ENCODE assay signal across 21 cellular contexts in genomic region chr6:116579143-116579542, GRCh38. TPM values are rescaled to one million over a fixed set of nuclear protein-coding genes. Genes with fewer than 3 reads are reported as not detected.
DNase-seq lines count a peak whose midpoint lies in the region; ATAC-seq, FAIRE-seq and TF ChIP-seq lines count a peak whose summit lies in the region.
"Had no signal": no experiment of that assay in that cellular context is flagged by ENCODE, and none has a peak within 500 bp of the region (broad histone marks: within the 10 kb centered on the region; RNA-seq: fewer than 3 reads in every experiment).

No MANE protein-coding gene starts in this region.

- H3K9me3 Mint-ChIP-seq in stimulated activated naive CD8-positive, alpha-beta T cell treated with anti-CD3 and anti-CD28 coated beads, Interleukin-15, Interleukin-2, amounts not matched to agents 100 ng/mL and 50 ng/mL, for 24 hours: no peaks in the 10 kb centered on the region
- no peaks in the 10 kb centered on the region for H3K9me3 Mint-ChIP-seq in stimulated activated naive CD8-positive, alpha-beta T cell treated with anti-CD3 and anti-CD28 coated beads, Interleukin-15, amount 100 ng/mL, for 72 hours
- peaks cover 4% of the 10 kb centered on the region for H3K9me3 Mint-ChIP-seq in mesothelial cell of epicardium
- H3K9me3 Mint-ChIP-seq: IgD-negative memory B cell had no signal

- no peak overlapping the region for H3K4me3 ChIP-seq in fibroblast of pulmonary artery (replicated peaks; ENCODE audit: low read depth, low read length)
- H3K4me3 ChIP-seq: A549; BLaER1 treated with 17β-estradiol and CSF1 and Interleukin-3, amounts not matched to agents 10 nM and 100 nM; SJSA1 had no signal

- TF ChIP-seq POLR2A in H54 (IDR thresholded peaks at IDR 0.05; ENCODE audit: low read depth, low read length): no peak

- peaks cover 63% of the 10 kb centered on the region for H3K36me3 Mint-ChIP-seq in stimulated activated naive CD8-positive, alpha-beta T cell treated with anti-CD3 and anti-CD28 coated beads, Interleukin-15, Interleukin-2, amounts not matched to agents 100 ng/mL and 50 ng/mL, for 24 hours (ENCODE audit: low read depth)
- H3K36me3 Mint-ChIP-seq in mesothelial cell of epicardium: peaks cover 18% of the 10 kb centered on the region

- DNase-seq in stimulated activated naive CD8-positive, alpha-beta T cell treated with anti-CD3 and anti-CD28 coated beads, Interleukin-15, amount 100 ng/mL, for 72 hours: no peak
- peak; percentile 28 for DNase-seq in fibroblast of pulmonary artery (ENCODE audit: low read depth)
- DNase-seq in mesothelial cell of epicardium (ENCODE audit: low spot score in 2 of 2, unreplicated experiment in 2 of 2): no peak
- DNase-seq in NCI-H748 treated with DMSO at 0.1 percent for 48 hours (lab: John Stamatoyannopoulos, UW): no peak
- DNase-seq in NCI-H146 treated with DMSO at 0.1 percent for 48 hours (lab: John Stamatoyannopoulos, UW; ENCODE audit: unreplicated experiment): no peak
- DNase-seq in NCI-H2227 treated with DMSO at 0.1 percent for 48 hours (lab: John Stamatoyannopoulos, UW): no peak
- no peak for DNase-seq in H54 (ENCODE audit: insufficient read length, low spot score)
- DNase-seq: GF-D8, NCI-H1417, NCI-H1930, NCI-H2171, NCI-H446 treated with DMSO at 0.1 percent for 48 hours, NCI-H82, PC-3 had no signal

- H3K27ac Mint-ChIP-seq in stimulated activated naive CD8-positive, alpha-beta T cell treated with anti-CD3 and anti-CD28 coated beads, Interleukin-15, Interleukin-2, amounts not matched to agents 100 ng/mL and 50 ng/mL, for 24 hours: peak overlapping the region; percentile 41
- H3K27ac Mint-ChIP-seq in stimulated activated naive CD8-positive, alpha-beta T cell treated with anti-CD3 and anti-CD28 coated beads, Interleukin-15, amount 100 ng/mL, for 72 hours: no peak overlapping the region
- peak overlapping the region; percentile 14 for H3K27ac Mint-ChIP-seq in mesothelial cell of epicardium

- H3K4me3 Mint-ChIP-seq in stimulated activated naive CD8-positive, alpha-beta T cell treated with anti-CD3 and anti-CD28 coated beads, Interleukin-15, Interleukin-2, amounts not matched to agents 100 ng/mL and 50 ng/mL, for 24 hours: no peak overlapping the region
- no peak overlapping the region for H3K4me3 Mint-ChIP-seq in stimulated activated naive CD8-positive, alpha-beta T cell treated with anti-CD3 and anti-CD28 coated beads, Interleukin-15, amount 100 ng/mL, for 72 hours
- H3K4me3 Mint-ChIP-seq in mesothelial cell of epicardium: no peak overlapping the region
- H3K4me3 Mint-ChIP-seq: IgD-negative memory B cell had no signal

- TF ChIP-seq CTCF in fibroblast of pulmonary artery (IDR thresholded peaks at IDR 0.05; ENCODE audit: low read length, missing control alignments) (no peak), mesothelial cell of epicardium (IDR thresholded peaks at IDR 0.05; ENCODE audit: unreplicated experiment) (no peak)

- ATAC-seq in stimulated activated naive CD8-positive, alpha-beta T cell treated with anti-CD3 and anti-CD28 coated beads, Interleukin-15, amount 100 ng/mL, for 72 hours: no peak
- ATAC-seq: A549 had no signal

- FAIRE-seq in H54 (lab: Jason Lieb, UNC): no peak
- FAIRE-seq: A549, H1 had no signal

- H3K27me3 Mint-ChIP-seq in stimulated activated naive CD8-positive, alpha-beta T cell treated with anti-CD3 and anti-CD28 coated beads, Interleukin-15, Interleukin-2, amounts not matched to agents 100 ng/mL and 50 ng/mL, for 24 hours: no peaks in the 10 kb centered on the region
- H3K27me3 Mint-ChIP-seq in stimulated activated naive CD8-positive, alpha-beta T cell treated with anti-CD3 and anti-CD28 coated beads, Interleukin-15, amount 100 ng/mL, for 72 hours: no peaks in the 10 kb centered on the region
- no peaks in the 10 kb centered on the region for H3K27me3 Mint-ChIP-seq in mesothelial cell of epicardium (ENCODE audit: low read depth)
- H3K27me3 Mint-ChIP-seq: IgD-negative memory B cell had no signal

- peaks cover 31% of the 10 kb centered on the region for H3K4me1 Mint-ChIP-seq in stimulated activated naive CD8-positive, alpha-beta T cell treated with anti-CD3 and anti-CD28 coated beads, Interleukin-15, Interleukin-2, amounts not matched to agents 100 ng/mL and 50 ng/mL, for 24 hours (ENCODE audit: low read depth)
- peaks cover 25% of the 10 kb centered on the region for H3K4me1 Mint-ChIP-seq in stimulated activated naive CD8-positive, alpha-beta T cell treated with anti-CD3 and anti-CD28 coated beads, Interleukin-15, amount 100 ng/mL, for 72 hours
- H3K4me1 Mint-ChIP-seq in mesothelial cell of epicardium: peaks cover 2% of the 10 kb centered on the region

RNA-seq across cellular contexts. Expression of gene RWDD1, which starts 7.8 kb away (rescaled TPM):
- total RNA-seq in mesothelial cell of epicardium: 34.4 to 37.6 TPM (median 37.0 TPM) in 3 replicates

RNA-seq across cellular contexts. Expression of gene CALHM4, which starts 25.6 kb away (rescaled TPM):
- not detected in 3 replicates for total RNA-seq in mesothelial cell of epicardium
- total RNA-seq: H1, HT1080, PC-3, SJSA1 had no signal

RNA-seq across cellular contexts. Expression of gene TRAPPC3L, which starts 33.7 kb away (rescaled TPM):
- 1.7 to 2.3 TPM (median 2.1 TPM) in 3 replicates for total RNA-seq in mesothelial cell of epicardium
- total RNA-seq: H1, PC-3, SJSA1 had no signal

RNA-seq across cellular contexts. Expression of gene RSPH4A, which starts 37.1 kb away (rescaled TPM):
- 0.78 to 1.2 TPM (median 0.89 TPM) in 3 replicates for total RNA-seq in mesothelial cell of epicardium

Comparison
In these comparisons a context has a peak if more than half of its experiments do, and no peak if none do; other contexts are left out.
1. H3K27ac Mint-ChIP-seq: peak in stimulated activated naive CD8-positive, alpha-beta T cell treated with anti-CD3 and anti-CD28 coated beads, Interleukin-15, Interleukin-2, amounts not matched to agents 100 ng/mL and 50 ng/mL, for 24 hours (single experiment) and mesothelial cell of epicardium (single experiment); none in stimulated activated naive CD8-positive, alpha-beta T cell treated with anti-CD3 and anti-CD28 coated beads, Interleukin-15, amount 100 ng/mL, for 72 hours (0 of 2).